11 cellular contexts compared by ENCODE assay signal in genomic region chr10:63273575-63273974, GRCh38.
DNase-seq lines count a peak whose midpoint lies in the region; ATAC-seq and TF ChIP-seq lines count a peak whose summit lies in the region.
"Had no signal": no experiment of that assay in that cellular context is flagged by ENCODE, and none has a peak within 500 bp of the region (broad histone marks: within the 10 kb centered on the region; RNA-seq: fewer than 3 reads in every experiment).

No MANE protein-coding gene starts in this region.

- intact Hi-C loops in CD4-positive, alpha-beta T cell (cut with DNase I, micrococcal nuclease): loop anchor here in 1 of 2 experiments (5.0 kb wide), 2 partner anchors 249 to 354 kb away; partner anchors contain the start of gene REEP3
- intact Hi-C loops in activated T-helper 1 cell treated with anti-CD3 and anti-CD28 coated beads, Interleukin-12 subunit alpha, Interleukin-12 subunit beta, Interleukin-2, Interleukin-4 antibody, amounts not matched to agents 30 ng/mL and 10 ng/mL and 1 ng/mL, durations not matched to agents 14 hours and 24 hours and 36 hours (cut with micrococcal nuclease): no loop called here

- peaks cover 6% of the 10 kb centered on the region for H3K36me3 Mint-ChIP-seq in CD4-positive, alpha-beta T cell (ENCODE audit: low read depth)
- no peaks in the 10 kb centered on the region for H3K36me3 Mint-ChIP-seq in activated T-helper 1 cell treated with anti-CD3 and anti-CD28 coated beads, Interleukin-12 subunit alpha, Interleukin-12 subunit beta, Interleukin-2, Interleukin-4 antibody, amounts not matched to agents 30 ng/mL and 10 ng/mL and 1 ng/mL, durations not matched to agents 14 hours and 24 hours and 36 hours (ENCODE audit: low read depth)
- H3K36me3 Mint-ChIP-seq in mesothelial cell of epicardium: no peaks in the 10 kb centered on the region

- H3K9me3 Mint-ChIP-seq in CD4-positive, alpha-beta T cell: no peaks in the 10 kb centered on the region
- H3K9me3 Mint-ChIP-seq in activated T-helper 1 cell treated with anti-CD3 and anti-CD28 coated beads, Interleukin-12 subunit alpha, Interleukin-12 subunit beta, Interleukin-2, Interleukin-4 antibody, amounts not matched to agents 30 ng/mL and 10 ng/mL and 1 ng/mL, durations not matched to agents 14 hours and 24 hours and 36 hours: no peaks in the 10 kb centered on the region
- H3K9me3 Mint-ChIP-seq in mesothelial cell of epicardium: no peaks in the 10 kb centered on the region

- peak; percentile 10 for ATAC-seq in CD4-positive, alpha-beta T cell (ENCODE audit: poor library complexity)
- ATAC-seq in HG03039 (IDR thresholded peaks at IDR 0.05; ENCODE audit: unreplicated experiment): no peak
- ATAC-seq: foreskin keratinocyte had no signal

- no peaks in the 10 kb centered on the region for H3K27me3 ChIP-seq in CD4-positive, alpha-beta T cell (ENCODE audit: control insufficient read depth, insufficient read depth, low read length)
- H3K27me3 ChIP-seq: foreskin keratinocyte, pancreas had no signal

- CTCF ChIA-PET in CD4-positive, alpha-beta T cell (lab: Charles Lee): interaction anchor here (1.0 to 1.1 kb wide), 2 partner anchors 11 to 21 kb away, joined by 3 read pairs; no protein-coding TSS in a partner anchor

- no peaks in the 10 kb centered on the region for H3K27me3 Mint-ChIP-seq in CD4-positive, alpha-beta T cell
- no peaks in the 10 kb centered on the region for H3K27me3 Mint-ChIP-seq in activated T-helper 1 cell treated with anti-CD3 and anti-CD28 coated beads, Interleukin-12 subunit alpha, Interleukin-12 subunit beta, Interleukin-2, Interleukin-4 antibody, amounts not matched to agents 30 ng/mL and 10 ng/mL and 1 ng/mL, durations not matched to agents 14 hours and 24 hours and 36 hours (ENCODE audit: insufficient read depth)
- no peaks in the 10 kb centered on the region for H3K27me3 Mint-ChIP-seq in mesothelial cell of epicardium (ENCODE audit: low read depth)

- H3K4me3 Mint-ChIP-seq in CD4-positive, alpha-beta T cell: peak overlapping the region; percentile 52
- H3K4me3 Mint-ChIP-seq in activated T-helper 1 cell treated with anti-CD3 and anti-CD28 coated beads, Interleukin-12 subunit alpha, Interleukin-12 subunit beta, Interleukin-2, Interleukin-4 antibody, amounts not matched to agents 30 ng/mL and 10 ng/mL and 1 ng/mL, durations not matched to agents 14 hours and 24 hours and 36 hours: no peak overlapping the region
- no peak overlapping the region for H3K4me3 Mint-ChIP-seq in mesothelial cell of epicardium

- DNase-seq in CD4-positive, alpha-beta T cell: no peak
- peak; percentile 14 for DNase-seq in Jurkat, Clone E6-1 (ENCODE audit: low read depth, low spot score)
- no peak for DNase-seq in activated T-helper 1 cell treated with anti-CD3 and anti-CD28 coated beads, Interleukin-12 subunit alpha, Interleukin-12 subunit beta, Interleukin-2, Interleukin-4 antibody, amounts not matched to agents 30 ng/mL and 10 ng/mL and 1 ng/mL, durations not matched to agents 14 hours and 24 hours and 36 hours (ENCODE audit: low spot score)
- DNase-seq in mesothelial cell of epicardium (ENCODE audit: low spot score in 2 of 2, unreplicated experiment in 2 of 2) (no peak), NCI-H2196 treated with DMSO at 0.1 percent for 48 hours (lab: John Stamatoyannopoulos, UW; ENCODE audit: unreplicated experiment) (no peak), NCI-H1694 (lab: John Stamatoyannopoulos, UW) (no peak), NCI-H1105 (lab: John Stamatoyannopoulos, UW) (no peak)
- DNase-seq: activated effector memory CD4-positive, alpha-beta T cell treated with Interleukin-2 at 50 U/mL for 16 hours; foreskin keratinocyte; pancreas had no signal

- peak overlapping the region; percentile 55 for H3K27ac ChIP-seq in CD4-positive, alpha-beta T cell (ENCODE audit: low read depth, low read length)
- H3K27ac ChIP-seq: foreskin keratinocyte had no signal

- peaks cover 34% of the 10 kb centered on the region for H3K4me1 Mint-ChIP-seq in CD4-positive, alpha-beta T cell (ENCODE audit: low read depth)
- peaks cover 22% of the 10 kb centered on the region for H3K4me1 Mint-ChIP-seq in activated T-helper 1 cell treated with anti-CD3 and anti-CD28 coated beads, Interleukin-12 subunit alpha, Interleukin-12 subunit beta, Interleukin-2, Interleukin-4 antibody, amounts not matched to agents 30 ng/mL and 10 ng/mL and 1 ng/mL, durations not matched to agents 14 hours and 24 hours and 36 hours (ENCODE audit: low read depth)
- peaks cover 16% of the 10 kb centered on the region for H3K4me1 Mint-ChIP-seq in mesothelial cell of epicardium

- no peak for TF ChIP-seq CTCF in CD4-positive, alpha-beta T cell (IDR thresholded peaks at IDR 0.05)
- TF ChIP-seq CTCF in mesothelial cell of epicardium (IDR thresholded peaks at IDR 0.05; ENCODE audit: unreplicated experiment): no peak

- H3K27ac Mint-ChIP-seq in CD4-positive, alpha-beta T cell: peak overlapping the region; percentile 88
- peak overlapping the region; percentile 46 for H3K27ac Mint-ChIP-seq in activated T-helper 1 cell treated with anti-CD3 and anti-CD28 coated beads, Interleukin-12 subunit alpha, Interleukin-12 subunit beta, Interleukin-2, Interleukin-4 antibody, amounts not matched to agents 30 ng/mL and 10 ng/mL and 1 ng/mL, durations not matched to agents 14 hours and 24 hours and 36 hours
- peak overlapping the region; percentile 73 for H3K27ac Mint-ChIP-seq in mesothelial cell of epicardium

- H3K9me3 ChIP-seq in CD4-positive, alpha-beta T cell (ENCODE audit: control insufficient read depth, low read length): no peaks in the 10 kb centered on the region
- H3K9me3 ChIP-seq: pancreas had no signal

- H3K4me3 ChIP-seq in Jurkat, Clone E6-1 (ENCODE audit: low read length): no peak overlapping the region
- H3K4me3 ChIP-seq: pancreas had no signal

- POLR2A ChIA-PET in CD4-positive, alpha-beta T cell (lab: Charles Lee): interaction anchor here (1.8 kb wide), 1 partner anchor 15 kb away, joined by 7 read pairs; no protein-coding TSS in a partner anchor
